ENCODE assay signal across 12 cellular contexts in genomic region chr5:398475-399295, GRCh38. TPM values are rescaled to one million over a fixed set of nuclear protein-coding genes. Genes with fewer than 3 reads are reported as not detected.
DNase-seq lines count a peak whose midpoint lies in the region; ATAC-seq, FAIRE-seq and TF ChIP-seq lines count a peak whose summit lies in the region.
"Had no signal": no experiment of that assay in that cellular context is flagged by ENCODE, and none has a peak within 500 bp of the region (broad histone marks: within the 10 kb centered on the region; RNA-seq: fewer than 3 reads in every experiment).

No MANE protein-coding gene starts in this region.

- POLR2A ChIA-PET in OCI-LY7 (lab: Charles Lee) (no interaction called here), Caco-2 (lab: Charles Lee) (no interaction called here)

- H3K36me3 ChIP-seq in right atrium auricular region (no peaks in the 10 kb centered on the region), OCI-LY7 (ENCODE audit: insufficient read depth, low read length) (no peaks in the 10 kb centered on the region), small intestine (ENCODE audit: control insufficient read depth in 2 of 2, insufficient read depth in 2 of 2, low read length in 2 of 2) (no peaks in the 10 kb centered on the region), Caco-2 (ENCODE audit: control insufficient read depth, insufficient read depth, low read length) (no peaks in the 10 kb centered on the region)
- H3K36me3 ChIP-seq: uterus had no signal

- H3K27me3 ChIP-seq in right atrium auricular region = no peaks in the 10 kb centered on the region
- peaks cover 0 to 2% of the 10 kb centered on the region in 2 donors for H3K27me3 ChIP-seq in small intestine (ENCODE audit: control insufficient read depth in 2 of 2, insufficient read depth in 2 of 2, low read length in 2 of 2)
- H3K27me3 ChIP-seq in Caco-2 (replicated peaks; ENCODE audit: control insufficient read depth, insufficient read depth, low read length) = no peaks in the 10 kb centered on the region
- H3K27me3 ChIP-seq: uterus had no signal

- DNase-seq in right atrium auricular region (ENCODE audit: low spot score) = peak; percentile 44
- no peak for DNase-seq in Right ventricle myocardium superior
- DNase-seq in OCI-LY7 (ENCODE audit: low spot score) = no peak
- peak; percentile 17 for DNase-seq in iPS-NIHi7 (ENCODE audit: extremely low spot score)
- peak; percentile 42 for DNase-seq in ureter (ENCODE audit: low spot score)
- DNase-seq in small intestine = no peak
- DNase-seq in Caco-2 = no peak
- DNase-seq in putamen (ENCODE audit: low spot score) = no peak
- DNase-seq: activated naive CD8-positive, alpha-beta T cell treated with anti-CD3 and anti-CD28 coated beads, Interleukin-2, amount 10 ng/mL, durations not matched to agents 7 days and 5 days; DMS79 treated with DMSO at 0.1 percent for 48 hours; MV-4-11; uterus had no signal

- H3K4me1 Mint-ChIP-seq in Caco-2 (ENCODE audit: low read depth, unreplicated experiment) = no peaks in the 10 kb centered on the region

- H3K9me3 Mint-ChIP-seq in Caco-2 (ENCODE audit: unreplicated experiment) = no peaks in the 10 kb centered on the region
- H3K9me3 Mint-ChIP-seq: activated naive CD8-positive, alpha-beta T cell treated with anti-CD3 and anti-CD28 coated beads, Interleukin-2, amount 10 ng/mL, durations not matched to agents 7 days and 5 days had no signal

- no peaks in the 10 kb centered on the region for H3K36me3 Mint-ChIP-seq in Caco-2 (ENCODE audit: insufficient read depth, unreplicated experiment)

- 78 to 89% (median 87%) methylated on average over 35 of the region's 35 CpGs for WGBS in small intestine, 3 donors

- H3K27ac Mint-ChIP-seq in Caco-2 (ENCODE audit: unreplicated experiment) = no peak overlapping the region

- H2AFZ ChIP-seq in OCI-LY7 (ENCODE audit: low read length) = no peak overlapping the region

- ATAC-seq in Right ventricle myocardium superior (ENCODE audit: poor library complexity) = no peak

- H3K9me2 ChIP-seq in OCI-LY7 (ENCODE audit: insufficient read depth, low read length) = no peaks in the 10 kb centered on the region

- H3K9me3 ChIP-seq in right atrium auricular region (no peaks in the 10 kb centered on the region), OCI-LY7 (ENCODE audit: low read length) (no peaks in the 10 kb centered on the region), small intestine (ENCODE audit: control insufficient read depth, low read depth) (no peaks in the 10 kb centered on the region), Caco-2 (no peaks in the 10 kb centered on the region)
- H3K9me3 ChIP-seq: uterus had no signal

- FAIRE-seq in small intestine (lab: Jason Lieb, UNC) = no peak

- H3K27ac ChIP-seq in right atrium auricular region = no peak overlapping the region
- H3K27ac ChIP-seq in OCI-LY7 (ENCODE audit: low read depth, low read length, poor library complexity, severe bottlenecking) = no peak overlapping the region
- peak overlapping the region in 1 of 2 donors; percentile 62 for H3K27ac ChIP-seq in small intestine (ENCODE audit: low read depth in 1 of 2, low read length in 1 of 2)

- H4K20me1 ChIP-seq in OCI-LY7 (ENCODE audit: insufficient read depth, low read length) = no peaks in the 10 kb centered on the region

- no TSS peak for BruUV-seq in OCI-LY7 (replicated peaks; lab: Mats Ljungman, UMichigan)
- no TSS peak for BruUV-seq in Caco-2 (replicated peaks; lab: Mats Ljungman, UMichigan)

- H3K4me3 ChIP-seq in right atrium auricular region = no peak overlapping the region
- no peak overlapping the region for H3K4me3 ChIP-seq in OCI-LY7 (ENCODE audit: low read depth, low read length, poor library complexity, severe bottlenecking)
- H3K4me3 ChIP-seq in small intestine (ENCODE audit: low read depth in 1 of 2, low read length in 2 of 2) = no peak overlapping the region
- H3K4me3 ChIP-seq in Caco-2 (ENCODE audit: low read depth, low read length) = no peak overlapping the region

- peaks cover 4% of the 10 kb centered on the region for H3K27me3 Mint-ChIP-seq in Caco-2 (ENCODE audit: insufficient read depth, unreplicated experiment)
- H3K27me3 Mint-ChIP-seq: activated naive CD8-positive, alpha-beta T cell treated with anti-CD3 and anti-CD28 coated beads, Interleukin-2, amount 10 ng/mL, durations not matched to agents 7 days and 5 days had no signal

- no peak overlapping the region for H3K4me3 Mint-ChIP-seq in Caco-2 (ENCODE audit: unreplicated experiment)

- CTCF ChIA-PET in OCI-LY7 (lab: Charles Lee; ENCODE audit: unreplicated experiment) (interaction anchor here (0.7 kb wide), 1 partner anchor 8 kb away, joined by 5 read pairs; no protein-coding TSS in a partner anchor), Caco-2 (lab: Charles Lee) (no interaction called here)

- TF ChIP-seq CTCF in right atrium auricular region (IDR thresholded peaks at IDR 0.05) (no peak), OCI-LY7 (conservative IDR thresholded peaks at IDR 0.05; ENCODE audit: low read length) (no peak), Caco-2 (IDR thresholded peaks at IDR 0.05; ENCODE audit: insufficient read depth in 1 of 2, low read depth in 1 of 2, low read length in 1 of 2, severe bottlenecking in 1 of 2, unreplicated experiment in 1 of 2) (no peak)

- H3K4me2 ChIP-seq in OCI-LY7 (ENCODE audit: low read length) = peak overlapping the region; percentile 3; the same call in 1 of the 2 replicates

- H3K79me2 ChIP-seq in OCI-LY7 (ENCODE audit: insufficient read depth, low read depth, low read length) = no peaks in the 10 kb centered on the region

- intact Hi-C loops in Right ventricle myocardium superior (cut with DNase I) (no loop called here), OCI-LY7 (cut with micrococcal nuclease; ENCODE audit: unreplicated experiment) (no loop called here), Caco-2 (cut with micrococcal nuclease; ENCODE audit: unreplicated experiment) (no loop called here)

- H3K4me1 ChIP-seq in right atrium auricular region (peaks cover 0 to 14% of the 10 kb centered on the region in 2 donors), OCI-LY7 (ENCODE audit: insufficient read depth, low read length, poor library complexity, severe bottlenecking) (no peaks in the 10 kb centered on the region), small intestine (ENCODE audit: control insufficient read depth in 2 of 2, insufficient read depth in 1 of 2, low read depth in 1 of 2, low read length in 1 of 2) (no peaks in the 10 kb centered on the region), Caco-2 (no peaks in the 10 kb centered on the region)
- H3K4me1 ChIP-seq: uterus had no signal

RNA-seq across cellular contexts. Expression of gene EXOC3, which starts 44.3 kb away (rescaled TPM):
- total RNA-seq in right atrium auricular region (10 to 100 TPM; 34.7 to 40.7 TPM), Right ventricle myocardium superior (46.4 TPM), OCI-LY7 (2022) (58.2 and 58.9 TPM in 2 replicates), ureter (63.3 TPM), Caco-2 (2022) (41.9 and 44.5 TPM in 2 replicates)
- 27.4 and 31.0 TPM in 2 replicates for total RNA-seq in OCI-LY7 (2014; rRNA removed; shearing (Covaris generic))
- polyA plus RNA-seq in small intestine = 10 to 100 TPM; 47.2 to 85.7 (median 70.5) TPM

Comparison
In these comparisons a context has a peak if more than half of its experiments do, and no peak if none do; other contexts are left out.
1. DNase-seq: peak in right atrium auricular region (single experiment), iPS-NIHi7 (single experiment) and ureter (single experiment); none in Right ventricle myocardium superior (single experiment), OCI-LY7 (single experiment), small intestine (single experiment), Caco-2 (0 of 2) and putamen (single experiment).